19 cellular contexts compared by ENCODE assay signal in genomic region chr1:39084191-39084590, GRCh38. TPM values are rescaled to one million over a fixed set of nuclear protein-coding genes. Genes with fewer than 3 reads are reported as not detected.
DNase-seq lines count a peak whose midpoint lies in the region; ATAC-seq and TF ChIP-seq lines count a peak whose summit lies in the region.
"Had no signal": no experiment of that assay in that cellular context is flagged by ENCODE, and none has a peak within 500 bp of the region (broad histone marks: within the 10 kb centered on the region; RNA-seq: fewer than 3 reads in every experiment).

No MANE protein-coding gene starts in this region.

- no peak for ATAC-seq in HG03135 (IDR thresholded peaks at IDR 0.05; ENCODE audit: unreplicated experiment)
- ATAC-seq: CD8-positive, alpha-beta T cell; K562 had no signal

- no peak overlapping the region for H3K27ac ChIP-seq in BLaER1 treated with 17β-estradiol and CSF1 and Interleukin-3, amounts not matched to agents 10 nM and 100 nM
- peak overlapping the region in 39 of 59 donors; percentile 4 to 92 (median 57) for H3K27ac ChIP-seq in dorsolateral prefrontal cortex
- H3K27ac ChIP-seq: BLaER1, HL-60 had no signal

- H3K9me3 ChIP-seq in BLaER1 treated with 17β-estradiol and CSF1 and Interleukin-3, amounts not matched to agents 10 nM and 100 nM (replicated peaks in 1 of 11), result no peaks in the 10 kb centered on the region
- H3K9me3 ChIP-seq: BLaER1 had no signal

- H3K4me1 Mint-ChIP-seq in neural crest cell (peaks cover 21% of the 10 kb centered on the region), osteocyte (ENCODE audit: unreplicated experiment) (peaks cover 12% of the 10 kb centered on the region)

- in situ Hi-C loops in GM13977 (cut with MboI; ENCODE audit: low pct_unique_long_range_greater_than_20kb, low sequenced_read_pairs, unreplicated experiment), result no loop called here

- H3K9me3 Mint-ChIP-seq in neural crest cell, result no peaks in the 10 kb centered on the region
- no peaks in the 10 kb centered on the region for H3K9me3 Mint-ChIP-seq in osteocyte (ENCODE audit: unreplicated experiment)
- H3K9me3 Mint-ChIP-seq: CD8-positive, alpha-beta T cell; H9 had no signal

- H3K27me3 ChIP-seq in BLaER1 treated with 17β-estradiol and CSF1 and Interleukin-3, amounts not matched to agents 10 nM and 100 nM, result peaks cover 30 to 40% (median 35%) of the 10 kb centered on the region in 11 experiments
- H3K27me3 ChIP-seq in dorsolateral prefrontal cortex, result no peaks in the 10 kb centered on the region

- H3K36me3 ChIP-seq in BLaER1 treated with 17β-estradiol and CSF1 and Interleukin-3, amounts not matched to agents 10 nM and 100 nM, result no peaks in the 10 kb centered on the region
- H3K36me3 ChIP-seq: BLaER1 had no signal

- TF ChIP-seq CTCF in GM20000 (IDR thresholded peaks at IDR 0.05; ENCODE audit: extremely low read depth, missing control alignments), result no peak
- TF ChIP-seq CTCF in dorsolateral prefrontal cortex (IDR thresholded peaks at IDR 0.05 in 54 of 56, conservative IDR thresholded peaks at IDR 0.05 in 2 of 56; ENCODE audit: low read depth in 1 of 56, partially characterized antibody in 56 of 56), result no peak
- TF ChIP-seq CTCF in neural crest cell (conservative IDR thresholded peaks at IDR 0.05), result no peak
- no peak for TF ChIP-seq CTCF in osteocyte (IDR thresholded peaks at IDR 0.05)
- no peak for TF ChIP-seq CTCF in GM13977 (IDR thresholded peaks at IDR 0.05; ENCODE audit: extremely low read depth, insufficient read depth, missing control alignments)

- H3K27me3 Mint-ChIP-seq in neural crest cell (ENCODE audit: low read depth) (peaks cover 34% of the 10 kb centered on the region), osteocyte (ENCODE audit: unreplicated experiment) (peaks cover 11% of the 10 kb centered on the region)

- H3K9ac ChIP-seq in BLaER1 treated with 17β-estradiol and CSF1 and Interleukin-3, amounts not matched to agents 10 nM and 100 nM, result no peak overlapping the region
- H3K9ac ChIP-seq: BLaER1 had no signal

- no peak overlapping the region for H3K27ac Mint-ChIP-seq in neural crest cell (ENCODE audit: unreplicated experiment)
- no peak overlapping the region for H3K27ac Mint-ChIP-seq in osteocyte (ENCODE audit: unreplicated experiment)
- H3K27ac Mint-ChIP-seq: CD8-positive, alpha-beta T cell had no signal

- peaks cover 0 to 7% (median 0%) of the 10 kb centered on the region in 11 experiments; a peak in 1 of 22 replicates for H4K20me1 ChIP-seq in BLaER1 treated with 17β-estradiol and CSF1 and Interleukin-3, amounts not matched to agents 10 nM and 100 nM
- H4K20me1 ChIP-seq: BLaER1 had no signal

- peaks cover 38 to 86% (median 62%) of the 10 kb centered on the region in 10 experiments for H3K4me1 ChIP-seq in BLaER1 treated with 17β-estradiol and CSF1 and Interleukin-3, amounts not matched to agents 10 nM and 100 nM

- intact Hi-C loops in dorsolateral prefrontal cortex (cut with DNase I), result loop anchor here in 1 of 2 donors (5.0 kb wide), 1 partner anchor 57 kb away; the partner anchor contains the start of gene NDUFS5

- H3K4me2 ChIP-seq in BLaER1 treated with 17β-estradiol and CSF1 and Interleukin-3, amounts not matched to agents 10 nM and 100 nM, result peak overlapping the region in 6 of 11 experiments; percentile 15 to 99 (median 26); a peak in 6 of 22 replicates

- H3K4me3 Mint-ChIP-seq in neural crest cell, result peak overlapping the region; percentile 50
- no peak overlapping the region for H3K4me3 Mint-ChIP-seq in osteocyte (ENCODE audit: unreplicated experiment)
- H3K4me3 Mint-ChIP-seq: CD8-positive, alpha-beta T cell; H9 had no signal

- H3K36me3 Mint-ChIP-seq in neural crest cell (ENCODE audit: low read depth) (no peaks in the 10 kb centered on the region), osteocyte (ENCODE audit: unreplicated experiment) (no peaks in the 10 kb centered on the region)
- H3K36me3 Mint-ChIP-seq: CD8-positive, alpha-beta T cell had no signal

- DNase-seq in GM20000 (ENCODE audit: low spot score) (peak; percentile 5), dorsolateral prefrontal cortex (no peak), neural crest cell (ENCODE audit: low read depth, low spot score) (no peak), HuH-7.5 (ENCODE audit: low spot score) (no peak), osteocyte (ENCODE audit: extremely low spot score, unreplicated experiment) (no peak), GM13977 (ENCODE audit: low spot score) (no peak)
- DNase-seq: 8988T; Calu3; CD8-positive, alpha-beta T cell; DND-41; EL; GOT3; H9; IMR-90 had no signal

- no peak overlapping the region for H3K4me3 ChIP-seq in BLaER1 treated with 17β-estradiol and CSF1 and Interleukin-3, amounts not matched to agents 10 nM and 100 nM
- peak overlapping the region in 4 of 59 donors; percentile 3 to 20 (median 6) for H3K4me3 ChIP-seq in dorsolateral prefrontal cortex
- H3K4me3 ChIP-seq: BLaER1, K562 had no signal

RNA-seq across cellular contexts. Expression of gene NDUFS5, which starts 58.0 kb away (rescaled TPM):
- total RNA-seq in dorsolateral prefrontal cortex, result 100 to 1,000 TPM; 129 to 361 (median 263) TPM
- 237 and 256 TPM in 2 replicates for total RNA-seq in neural crest cell
- total RNA-seq in osteocyte, result 146 and 157 TPM in 2 replicates

Comparison
In these comparisons a context has a peak if more than half of its experiments do, and no peak if none do; other contexts are left out.
1. H3K27ac ChIP-seq: peak in dorsolateral prefrontal cortex (39 of 59); none in BLaER1 treated with 17β-estradiol and CSF1 and Interleukin-3, amounts not matched to agents 10 nM and 100 nM (0 of 11).